Comparison of ENCODE assay signal across 17 cellular contexts in genomic region chr17:68682913-68683312, GRCh38.
"Had no signal": no experiment of that assay in that cellular context is flagged by ENCODE, and none has a peak within 500 bp of the region (broad histone marks: within the 10 kb centered on the region; RNA-seq: fewer than 3 reads in every experiment).

No MANE protein-coding gene starts in this region.

- H3K9me3 ChIP-seq: breast epithelium, testis, upper lobe of right lung had no signal

- H3K36me3 ChIP-seq: breast epithelium, upper lobe of right lung had no signal

- H3K4me3 ChIP-seq: breast epithelium, lung, testis, upper lobe of right lung had no signal

- H3K4me1 ChIP-seq: breast epithelium, upper lobe of right lung had no signal

- ATAC-seq: activated T-cell treated with anti-CD3 and anti-CD28 coated beads, Interleukin-2, amount 50 U/mL, for 72 hours; left colon; stimulated activated naive CD8-positive, alpha-beta T cell treated with anti-CD3 and anti-CD28 coated beads, Interleukin-15, amount 100 ng/mL, for 72 hours; upper lobe of right lung had no signal

- H3K27me3 ChIP-seq: breast epithelium, testis, upper lobe of right lung had no signal

- DNase-seq: activated CD4-positive, alpha-beta memory T cell treated with anti-CD3 and anti-CD28 coated beads for 36 hours; activated naive CD8-positive, alpha-beta T cell treated with anti-CD3 and anti-CD28 coated beads, Interleukin-2, amount 10 ng/mL, durations not matched to agents 7 days and 5 days; activated T-cell treated with anti-CD3 and anti-CD28 coated beads, Interleukin-2, amount 50 U/mL, for 72 hours; anterior cingulate cortex; dermis blood vessel endothelial cell; erythroblast; left colon; midbrain; retina; stimulated activated CD4-positive, alpha-beta T cell treated with anti-CD3 and anti-CD28 coated beads, Interleukin-4, amount 100 ng/mL, for 1 hour; stimulated activated CD8-positive, alpha-beta memory T cell treated with anti-CD3 and anti-CD28 coated beads, Interleukin-4, amount 100 ng/mL, for 48 hours; stimulated activated naive CD8-positive, alpha-beta T cell treated with anti-CD3 and anti-CD28 coated beads, Interleukin-15, amount 100 ng/mL, for 72 hours; testis; upper lobe of right lung had no signal

- H3K27ac ChIP-seq: testis, upper lobe of right lung, VCaP had no signal
